Comparison of ENCODE assay signal across 10 cellular contexts in genomic region chr19:7772752-7773291, GRCh38. TPM values are rescaled to one million over a fixed set of nuclear protein-coding genes. Genes with fewer than 3 reads are reported as not detected.
DNase-seq lines count a peak whose midpoint lies in the region; ATAC-seq and TF ChIP-seq lines count a peak whose summit lies in the region.
"Had no signal": no experiment of that assay in that cellular context is flagged by ENCODE, and none has a peak within 500 bp of the region (broad histone marks: within the 10 kb centered on the region; RNA-seq: fewer than 3 reads in every experiment).

No MANE protein-coding gene starts in this region.

- H3K4me2 ChIP-seq in mesenchymal stem cell (ENCODE audit: low read length, poor library complexity, severe bottlenecking): no peak overlapping the region

- H4K91ac ChIP-seq in mesenchymal stem cell (ENCODE audit: low read length): no peak overlapping the region

- H3K36me3 ChIP-seq in CD8-positive, alpha-beta T cell (ENCODE audit: insufficient read depth, low read length): no peaks in the 10 kb centered on the region
- H3K36me3 ChIP-seq in mesenchymal stem cell (ENCODE audit: control insufficient read depth in 1 of 2, insufficient read depth in 2 of 2, low read depth in 1 of 2, low read length in 2 of 2) (no peaks in the 10 kb centered on the region), psoas muscle (ENCODE audit: insufficient read depth in 1 of 2, low read depth in 1 of 2) (no peaks in the 10 kb centered on the region)

- POLR2A ChIA-PET in CD8-positive, alpha-beta T cell (lab: Charles Lee): interaction anchor here (1.0 kb wide), 1 partner anchor 136 kb away, joined by 3 read pairs; the partner anchor contains the start of gene STXBP2

- ATAC-seq in CD8-positive, alpha-beta T cell: peak; percentile 95
- ATAC-seq in GM19455 (IDR thresholded peaks at IDR 0.05; ENCODE audit: unreplicated experiment) (no peak), psoas muscle (no peak), GM18505 (IDR thresholded peaks at IDR 0.05; ENCODE audit: unreplicated experiment) (no peak), left lobe of liver (no peak)

- intact Hi-C loops in CD8-positive, alpha-beta T cell (cut with DNase I, micrococcal nuclease): loop anchor here in 1 of 2 experiments (5.0 kb wide), 1 partner anchor 81 kb away; no protein-coding TSS in a partner anchor
- intact Hi-C loops in psoas muscle (cut with DNase I): no loop called here

- H3K27ac ChIP-seq in CD8-positive, alpha-beta T cell (ENCODE audit: low read depth, low read length): no peak overlapping the region
- H3K27ac ChIP-seq in mesenchymal stem cell (ENCODE audit: low read length, poor library complexity, severe bottlenecking) (no peak overlapping the region), psoas muscle (no peak overlapping the region)

- no peaks in the 10 kb centered on the region for H3K9me3 Mint-ChIP-seq in CD8-positive, alpha-beta T cell

- no peaks in the 10 kb centered on the region for H3K27me3 Mint-ChIP-seq in CD8-positive, alpha-beta T cell (ENCODE audit: low read depth)

- DNase-seq in CD8-positive, alpha-beta T cell: peak in 1 of 7 experiments; percentile 17
- DNase-seq in Jurkat, Clone E6-1 (ENCODE audit: low read depth, low spot score): peak; percentile 38
- peak; percentile 20 to 44 for DNase-seq in activated CD4-positive, alpha-beta T cell treated with anti-CD3 and anti-CD28 coated beads, Interleukin-2, amount 50 U/mL, for 48 hours
- DNase-seq in mesenchymal stem cell (peak; percentile 46), psoas muscle (no peak), left lobe of liver (ENCODE audit: low spot score) (no peak)
- DNase-seq: caudate nucleus had no signal

- no peaks in the 10 kb centered on the region for H3K36me3 Mint-ChIP-seq in CD8-positive, alpha-beta T cell

- no peaks in the 10 kb centered on the region for H3K9me3 ChIP-seq in CD8-positive, alpha-beta T cell (ENCODE audit: low read length)
- H3K9me3 ChIP-seq in mesenchymal stem cell (ENCODE audit: control insufficient read depth, low read length) (no peaks in the 10 kb centered on the region), psoas muscle (no peaks in the 10 kb centered on the region)

- H3K4ac ChIP-seq in mesenchymal stem cell (ENCODE audit: low read depth in 1 of 2, low read length in 2 of 2): no peak overlapping the region

- no peaks in the 10 kb centered on the region for H3K79me1 ChIP-seq in mesenchymal stem cell (replicated peaks; ENCODE audit: low read length, poor library complexity, severe bottlenecking)

- no peak overlapping the region for H2BK120ac ChIP-seq in mesenchymal stem cell (ENCODE audit: low read depth, low read length)

- peak overlapping the region; percentile 59 for H3K27ac Mint-ChIP-seq in CD8-positive, alpha-beta T cell

- 54% methylated on average over 8 of the region's 8 CpGs for WGBS in mesenchymal stem cell
- WGBS in psoas muscle, 3 donors: 37 to 40% (median 39%) methylated on average over 8 of the region's 8 CpGs

- no peak overlapping the region for H3K23ac ChIP-seq in mesenchymal stem cell (ENCODE audit: low read length in 2 of 2)

- no peak overlapping the region for H3K18ac ChIP-seq in mesenchymal stem cell (ENCODE audit: low read depth in 1 of 2, low read length in 2 of 2)

- no peak overlapping the region for H2BK5ac ChIP-seq in mesenchymal stem cell (ENCODE audit: low read depth, low read length, poor library complexity, severe bottlenecking)

- no peak overlapping the region for H4K8ac ChIP-seq in mesenchymal stem cell (ENCODE audit: low read length)

- H2BK12ac ChIP-seq in mesenchymal stem cell (ENCODE audit: low read length in 2 of 2): no peak overlapping the region

- no peak overlapping the region for H2BK15ac ChIP-seq in mesenchymal stem cell (ENCODE audit: low read depth, poor library complexity, severe bottlenecking)

- peaks cover 9% of the 10 kb centered on the region for H3K4me1 ChIP-seq in CD8-positive, alpha-beta T cell (ENCODE audit: insufficient read depth, low read length)
- H3K4me1 ChIP-seq in mesenchymal stem cell (ENCODE audit: control insufficient read depth, insufficient read depth, low read depth, low read length): no peaks in the 10 kb centered on the region
- H3K4me1 ChIP-seq in psoas muscle: no peaks in the 10 kb centered on the region

- H3K4me1 Mint-ChIP-seq in CD8-positive, alpha-beta T cell (ENCODE audit: low read depth): peaks cover 18% of the 10 kb centered on the region

- no peak for TF ChIP-seq CTCF in CD8-positive, alpha-beta T cell (IDR thresholded peaks at IDR 0.05)
- no peak for TF ChIP-seq CTCF in psoas muscle (IDR thresholded peaks at IDR 0.05)

- H3K27me3 ChIP-seq in CD8-positive, alpha-beta T cell (ENCODE audit: insufficient read depth, low read length): no peaks in the 10 kb centered on the region
- H3K27me3 ChIP-seq in mesenchymal stem cell (ENCODE audit: control insufficient read depth in 1 of 2, insufficient read depth in 1 of 2, low read length in 2 of 2): peaks cover 12 to 52% of the 10 kb centered on the region in 2 experiments
- peaks cover 0 to 10% (median 2%) of the 10 kb centered on the region in 3 donors for H3K27me3 ChIP-seq in psoas muscle (ENCODE audit: insufficient read depth in 3 of 3, low read length in 2 of 3)

- H3K4me3 Mint-ChIP-seq in CD8-positive, alpha-beta T cell: peak overlapping the region; percentile 57

- TF ChIP-seq POLR2A in GM18505 (IDR thresholded peaks at IDR 0.05; ENCODE audit: borderline replicate concordance, extremely low read depth, insufficient read depth, insufficient read length): no peak

- no peak overlapping the region for H2AFZ ChIP-seq in mesenchymal stem cell (ENCODE audit: low read depth, low read length)

- H3K9ac ChIP-seq in mesenchymal stem cell (ENCODE audit: low read length): no peak overlapping the region

- no peak overlapping the region for H3K4me3 ChIP-seq in CD8-positive, alpha-beta T cell (ENCODE audit: low read depth, low read length)
- H3K4me3 ChIP-seq in Jurkat, Clone E6-1 (ENCODE audit: low read length): no peak overlapping the region
- H3K4me3 ChIP-seq in mesenchymal stem cell (ENCODE audit: insufficient read depth in 1 of 2, low read depth in 1 of 2, low read length in 2 of 2) (no peak overlapping the region), psoas muscle (no peak overlapping the region)

- H2AK5ac ChIP-seq in mesenchymal stem cell (ENCODE audit: low read length, severe bottlenecking): no peak overlapping the region

- no peak overlapping the region for H3K14ac ChIP-seq in mesenchymal stem cell (ENCODE audit: low read length in 2 of 2)

- CTCF ChIA-PET in CD8-positive, alpha-beta T cell (lab: Charles Lee): no interaction called here

RNA-seq across cellular contexts. Expression of gene CLEC4M, which starts 9.8 kb away (rescaled TPM):
- not detected for total RNA-seq in CD8-positive, alpha-beta T cell
- not detected for polyA plus RNA-seq in Jurkat, Clone E6-1 (2012; ENCODE audit: insufficient read depth, insufficient read length)
- polyA plus RNA-seq in mesenchymal stem cell (2013, experiment 1 of 2): not detected
- polyA plus RNA-seq in mesenchymal stem cell (2013, experiment 2 of 2): not detected
- total RNA-seq in psoas muscle: not detected
- not detected for polyA plus RNA-seq in psoas muscle
- 13.2 TPM for total RNA-seq in left lobe of liver

RNA-seq across cellular contexts. Expression of gene CD209, which starts 25.5 kb away (rescaled TPM):
- not detected for total RNA-seq in CD8-positive, alpha-beta T cell
- not detected for polyA plus RNA-seq in Jurkat, Clone E6-1 (2012; ENCODE audit: insufficient read depth, insufficient read length)
- not detected for polyA plus RNA-seq in mesenchymal stem cell (2013, experiment 1 of 2)
- polyA plus RNA-seq in mesenchymal stem cell (2013, experiment 2 of 2): not detected
- total RNA-seq in psoas muscle (10 to 100 TPM in 1 of 4 donors, 1 to 10 TPM in 3; 2.7 to 13.8 (median 3.0) TPM), left lobe of liver (1.2 TPM)
- under 1 TPM; 0.11 to 0.42 (median 0.30) TPM for polyA plus RNA-seq in psoas muscle
- total RNA-seq: lung microvascular endothelial cell had no signal

RNA-seq across cellular contexts. Expression of gene CLEC4G, which starts 40.9 kb away (rescaled TPM):
- not detected for total RNA-seq in CD8-positive, alpha-beta T cell
- not detected for polyA plus RNA-seq in Jurkat, Clone E6-1 (2012; ENCODE audit: insufficient read depth, insufficient read length)
- not detected for polyA plus RNA-seq in mesenchymal stem cell (2013, experiment 1 of 2)
- polyA plus RNA-seq in mesenchymal stem cell (2013, experiment 2 of 2): not detected
- total RNA-seq in psoas muscle (under 1 TPM in 3 of 4 donors, not detected in 1; 0.38 to 0.69 (median 0.50) TPM), left lobe of liver (34.3 TPM)
- polyA plus RNA-seq in psoas muscle: under 1 TPM in 2 of 3 donors, not detected in 1; 0.08 to 0.14 TPM
- total RNA-seq: lung microvascular endothelial cell had no signal

RNA-seq across cellular contexts. Expression of gene EVI5L, which starts 57.2 kb away (rescaled TPM):
- total RNA-seq in CD8-positive, alpha-beta T cell: 1 to 10 TPM; 4.1 to 4.2 TPM
- polyA plus RNA-seq in Jurkat, Clone E6-1 (2012; ENCODE audit: insufficient read depth, insufficient read length): 14.4 TPM
- polyA plus RNA-seq in mesenchymal stem cell (2013, experiment 1 of 2): 13.3 TPM
- polyA plus RNA-seq in mesenchymal stem cell (2013, experiment 2 of 2): 13.1 TPM
- total RNA-seq in psoas muscle: 10 to 100 TPM; 13.9 to 25.9 (median 22.2) TPM
- polyA plus RNA-seq in psoas muscle: 10 to 100 TPM in 2 of 3 donors, 1 to 10 TPM in 1; 5.8 to 10.7 (median 10.0) TPM
- 4.8 TPM for total RNA-seq in left lobe of liver

Comparison
In these comparisons a context has a peak if more than half of its experiments do, and no peak if none do; other contexts are left out.
1. DNase-seq: peak in Jurkat, Clone E6-1 (single experiment), activated CD4-positive, alpha-beta T cell treated with anti-CD3 and anti-CD28 coated beads, Interleukin-2, amount 50 U/mL, for 48 hours (2 of 2) and mesenchymal stem cell (single experiment); none in psoas muscle (0 of 2) and left lobe of liver (single experiment).
2. RNA of gene CLEC4M, which starts 9.8 kb away (total RNA-seq): 13.2 TPM in left lobe of liver (single experiment); not detected in CD8-positive, alpha-beta T cell and not detected in psoas muscle; every median in the first group is over 10 times any median in the second.
3. RNA of gene CLEC4G, which starts 40.9 kb away (total RNA-seq): 34.3 TPM in left lobe of liver (single experiment); 0.38 to 0.69 TPM in psoas muscle and not detected in CD8-positive, alpha-beta T cell; every median in the first group is over 10 times any median in the second.